In genomic region chr2:55617160-55618024, GRCh38 we compare ENCODE assay signal across 8 cellular contexts. TPM values are rescaled to one million over a fixed set of nuclear protein-coding genes. Genes with fewer than 3 reads are reported as not detected.
A peak's percentile ranks its signal among the peaks of the same experiment; 100 is the strongest.
DNase-seq lines count a peak whose midpoint lies in the region; ATAC-seq and TF ChIP-seq lines count a peak whose summit lies in the region.

Gene PPP4R3B, minus strand, starts transcription at chr2:55617622. Its CDS starts 337 bp downstream, at chr2:55617285.

- no peaks in the 10 kb centered on the region for H3K27me3 ChIP-seq in BE2C

- peak; percentile 36 for TF ChIP-seq CTCF in BE2C (IDR thresholded peaks at IDR 0.05; ENCODE audit: low read depth, low read length)

- no peaks in the 10 kb centered on the region for H3K4me1 ChIP-seq in BE2C

- ATAC-seq in HG03439 (IDR thresholded peaks at IDR 0.05; ENCODE audit: unreplicated experiment), result peak; percentile 88

- peak within 1 kb of the TSS; percentile 94 for H3K27ac ChIP-seq in cingulate gyrus (ENCODE audit: low read depth, low read length)

- H3K4me3 ChIP-seq in BE2C (ENCODE audit: low read depth, low read length), result peak within 1 kb of the TSS; percentile 96

- no peaks in the 10 kb centered on the region for H3K9me3 ChIP-seq in BE2C

- DNase-seq in BE2C, result peak; percentile 95
- DNase-seq in NCI-H510A (lab: John Stamatoyannopoulos, UW), result peak; percentile 97
- DNase-seq in activated CD4-positive, alpha-beta T cell treated with anti-CD3 and anti-CD28 coated beads for 24 hours (ENCODE audit: low read depth in 2 of 2), result peak; percentile 91 to 93
- DNase-seq in kidney tubule cell (ENCODE audit: low spot score), result peak; percentile 100
- peak; percentile 80 to 96 (median 90) for DNase-seq in stimulated activated CD4-positive, alpha-beta T cell treated with anti-CD3 and anti-CD28 coated beads, Interleukin-1b, Interleukin-23, amount 100 ng/mL, for 24 hours (ENCODE audit: low read depth in 4 of 4, low spot score in 1 of 4)

- H3K36me3 ChIP-seq in BE2C, result peaks cover 8% of the 10 kb centered on the region

- peak; percentile 80 for TF ChIP-seq POLR2A in GM19193 (IDR thresholded peaks at IDR 0.05; ENCODE audit: extremely low read depth, insufficient read depth, insufficient read length)

RNA-seq across cellular contexts. Expression of gene PPP4R3B, which starts in this region (rescaled TPM):
- polyA plus RNA-seq in BE2C (2012; ENCODE audit: insufficient read depth, insufficient read length, low read depth), result 25.1 TPM

Comparison
In these comparisons a context has a peak if more than half of its experiments do, and no peak if none do; other contexts are left out.
1. Peak in every context shown above with its lines: DNase-seq, ATAC-seq, H3K4me3 ChIP-seq and H3K27ac ChIP-seq.